Comparison of ENCODE assay signal across 8 cellular contexts in genomic region chr1:150696995-150697927, GRCh38. TPM values are rescaled to one million over a fixed set of nuclear protein-coding genes. Genes with fewer than 3 reads are reported as not detected.
DNase-seq lines count a peak whose midpoint lies in the region; ATAC-seq and TF ChIP-seq lines count a peak whose summit lies in the region.

TSS of gene GOLPH3L (minus strand) at chr1:150697154. CDS start at chr1:150694838, 2,316 bp downstream.

- POLR2A ChIA-PET in naive thymus-derived CD4-positive, alpha-beta T cell (lab: Charles Lee) = interaction anchor here (0.6 to 2.8 kb wide), 14 partner anchors 11 to 810 kb away, joined by 3 to 14 read pairs (median 6); partner anchors contain the start of genes CTSS, ECM1, ENSA and MCL1

- H3K27me3 ChIP-seq in GM23248 (replicated peaks; ENCODE audit: insufficient read depth) (no peaks in the 10 kb centered on the region), fibroblast of lung (ENCODE audit: control insufficient read depth, insufficient read depth, low read length) (no peaks in the 10 kb centered on the region)
- no peaks in the 10 kb centered on the region for H3K27me3 ChIP-seq in naive thymus-derived CD4-positive, alpha-beta T cell (ENCODE audit: control insufficient read depth in 2 of 2, insufficient read depth in 2 of 2, low read length in 2 of 2)

- peaks cover 19% of the 10 kb centered on the region for H3K36me3 Mint-ChIP-seq in activated T-helper 1 cell treated with anti-CD3 and anti-CD28 coated beads, Interleukin-12 subunit alpha, Interleukin-12 subunit beta, Interleukin-2, Interleukin-4 antibody, amounts not matched to agents 30 ng/mL and 10 ng/mL and 1 ng/mL, durations not matched to agents 14 hours and 24 hours and 36 hours (ENCODE audit: low read depth)
- peaks cover 0 to 16% (median 8%) of the 10 kb centered on the region in 5 donors for H3K36me3 Mint-ChIP-seq in naive thymus-derived CD4-positive, alpha-beta T cell
- H3K36me3 Mint-ChIP-seq in stimulated activated naive B cell treated with anti-CD40 and anti-IgM and Interleukin-4, amounts not matched to agents 10 μg/mL and 1 μg/mL and 100 μg/mL, for 72 hours = peaks cover 3 to 12% of the 10 kb centered on the region in 2 donors

- peak within 1 kb of the TSS; percentile 91 for H3K4me3 Mint-ChIP-seq in activated T-helper 1 cell treated with anti-CD3 and anti-CD28 coated beads, Interleukin-12 subunit alpha, Interleukin-12 subunit beta, Interleukin-2, Interleukin-4 antibody, amounts not matched to agents 30 ng/mL and 10 ng/mL and 1 ng/mL, durations not matched to agents 14 hours and 24 hours and 36 hours
- H3K4me3 Mint-ChIP-seq in naive thymus-derived CD4-positive, alpha-beta T cell = peak within 1 kb of the TSS; percentile 91 to 100 (median 98)
- H3K4me3 Mint-ChIP-seq in stimulated activated naive B cell treated with anti-CD40 and anti-IgM and Interleukin-4, amounts not matched to agents 10 μg/mL and 1 μg/mL and 100 μg/mL, for 72 hours = peak within 1 kb of the TSS; percentile 91 to 96

- 0 to 1% methylated on average over 18 of the region's 18 CpGs for WGBS in GM23248 (ENCODE audit: low coverage in 1 of 2, low lambda C conversion rate in 2 of 2, missing lambda C conversion rate in 2 of 2), 2 experiments

- in situ Hi-C loops in GM23248 (cut with MboI) = no loop called here

- DNase-seq in DMS79 (lab: John Stamatoyannopoulos, UW) (peak; percentile 99), GM23248 (peak; percentile 98), Kasumi-1 (lab: John Stamatoyannopoulos, UW) (peak; percentile 99), RPMI7951 (ENCODE audit: low read depth) (peak; percentile 98), fibroblast of lung (ENCODE audit: low read depth in 2 of 2) (peak; percentile 98 to 99)
- peak; percentile 89 for DNase-seq in activated T-helper 1 cell treated with anti-CD3 and anti-CD28 coated beads, Interleukin-12 subunit alpha, Interleukin-12 subunit beta, Interleukin-2, Interleukin-4 antibody, amounts not matched to agents 30 ng/mL and 10 ng/mL and 1 ng/mL, durations not matched to agents 14 hours and 24 hours and 36 hours (ENCODE audit: low spot score)
- peak; percentile 46 to 95 (median 92) for DNase-seq in naive thymus-derived CD4-positive, alpha-beta T cell
- peak; percentile 93 for DNase-seq in stimulated activated naive B cell treated with anti-CD40 and anti-IgM and Interleukin-4, amounts not matched to agents 10 μg/mL and 1 μg/mL and 100 μg/mL, for 72 hours

- H3K9me3 ChIP-seq in GM23248 (ENCODE audit: low read depth) = no peaks in the 10 kb centered on the region
- H3K9me3 ChIP-seq in fibroblast of lung (ENCODE audit: control insufficient read depth, insufficient read depth, low read depth, low read length) = no peaks in the 10 kb centered on the region
- no peaks in the 10 kb centered on the region for H3K9me3 ChIP-seq in naive thymus-derived CD4-positive, alpha-beta T cell (ENCODE audit: control insufficient read depth in 2 of 3, low read length in 3 of 3)

- H3K9me3 Mint-ChIP-seq in activated T-helper 1 cell treated with anti-CD3 and anti-CD28 coated beads, Interleukin-12 subunit alpha, Interleukin-12 subunit beta, Interleukin-2, Interleukin-4 antibody, amounts not matched to agents 30 ng/mL and 10 ng/mL and 1 ng/mL, durations not matched to agents 14 hours and 24 hours and 36 hours = no peaks in the 10 kb centered on the region
- H3K9me3 Mint-ChIP-seq in naive thymus-derived CD4-positive, alpha-beta T cell = peaks cover 0 to 2% (median 0%) of the 10 kb centered on the region in 11 donors
- no peaks in the 10 kb centered on the region for H3K9me3 Mint-ChIP-seq in stimulated activated naive B cell treated with anti-CD40 and anti-IgM and Interleukin-4, amounts not matched to agents 10 μg/mL and 1 μg/mL and 100 μg/mL, for 72 hours

- peak within 1 kb of the TSS; percentile 96 for H3K4me2 ChIP-seq in GM23248 (ENCODE audit: unreplicated experiment)
- H3K4me2 ChIP-seq in fibroblast of lung (ENCODE audit: extremely low read depth, insufficient read depth, low read length) = peak within 1 kb of the TSS; percentile 93

- peaks cover 5% of the 10 kb centered on the region; the same call in 1 of the 2 replicates for H3K4me1 ChIP-seq in GM23248 (ENCODE audit: insufficient read depth)
- no peaks in the 10 kb centered on the region for H3K4me1 ChIP-seq in fibroblast of lung (ENCODE audit: control insufficient read depth, extremely low read depth, insufficient read depth, low read length)
- peaks cover 4 to 11% of the 10 kb centered on the region in 2 donors for H3K4me1 ChIP-seq in naive thymus-derived CD4-positive, alpha-beta T cell (ENCODE audit: control insufficient read depth in 2 of 2, insufficient read depth in 2 of 2, low read length in 2 of 2)

- peak within 1 kb of the TSS; percentile 52 for H3K27ac ChIP-seq in GM23248
- peak within 1 kb of the TSS; percentile 56 for H3K27ac ChIP-seq in fibroblast of lung (ENCODE audit: insufficient read depth, low read length)
- peak within 1 kb of the TSS; percentile 82 for H3K27ac ChIP-seq in naive thymus-derived CD4-positive, alpha-beta T cell (ENCODE audit: low read depth, low read length)

- TF ChIP-seq CTCF in fibroblast of lung (conservative IDR thresholded peaks at IDR 0.05 in 1 of 2, IDR thresholded peaks at IDR 0.05 in 1 of 2; ENCODE audit: low read depth in 1 of 2, low read length in 2 of 2) = peak; percentile 8 to 29

- H3K27me3 Mint-ChIP-seq in activated T-helper 1 cell treated with anti-CD3 and anti-CD28 coated beads, Interleukin-12 subunit alpha, Interleukin-12 subunit beta, Interleukin-2, Interleukin-4 antibody, amounts not matched to agents 30 ng/mL and 10 ng/mL and 1 ng/mL, durations not matched to agents 14 hours and 24 hours and 36 hours (ENCODE audit: insufficient read depth) = peaks cover 12% of the 10 kb centered on the region
- peaks cover 0 to 16% (median 0%) of the 10 kb centered on the region in 5 donors for H3K27me3 Mint-ChIP-seq in naive thymus-derived CD4-positive, alpha-beta T cell
- no peaks in the 10 kb centered on the region for H3K27me3 Mint-ChIP-seq in stimulated activated naive B cell treated with anti-CD40 and anti-IgM and Interleukin-4, amounts not matched to agents 10 μg/mL and 1 μg/mL and 100 μg/mL, for 72 hours

- H4K20me1 ChIP-seq in GM23248 (ENCODE audit: insufficient read depth) = no peaks in the 10 kb centered on the region
- no peaks in the 10 kb centered on the region for H4K20me1 ChIP-seq in fibroblast of lung (ENCODE audit: control insufficient read depth, extremely low read depth, insufficient read depth, low read length)

- CTCF ChIA-PET in naive thymus-derived CD4-positive, alpha-beta T cell (lab: Charles Lee) = interaction anchor here (1.2 to 2.1 kb wide), 4 partner anchors 11 to 225 kb away, joined by 3 to 5 read pairs (median 4); no protein-coding TSS in a partner anchor

- intact Hi-C loops in activated T-helper 1 cell treated with anti-CD3 and anti-CD28 coated beads, Interleukin-12 subunit alpha, Interleukin-12 subunit beta, Interleukin-2, Interleukin-4 antibody, amounts not matched to agents 30 ng/mL and 10 ng/mL and 1 ng/mL, durations not matched to agents 14 hours and 24 hours and 36 hours (cut with micrococcal nuclease) = loop anchor here (1.0 to 2.0 kb wide), 7 partner anchors 11 to 282 kb away; partner anchors contain the start of genes ARNT, CTSS, ENSA and SETDB1
- intact Hi-C loops in naive thymus-derived CD4-positive, alpha-beta T cell (cut with micrococcal nuclease) = loop anchor here (1.0 to 10.0 kb wide), 17 partner anchors 68 to 460 kb away; partner anchors contain the start of genes ARNT (in 2 of the 2), CTSS (in 2 of the 2), ENSA (in 2 of the 2) and SETDB1 (in 2 of the 2)

- H2AFZ ChIP-seq in GM23248 = peak within 1 kb of the TSS; percentile 98
- H2AFZ ChIP-seq in fibroblast of lung (ENCODE audit: low read length) = peak within 1 kb of the TSS; percentile 94

- H3K36me3 ChIP-seq in GM23248 (ENCODE audit: low read depth) = peaks cover 20% of the 10 kb centered on the region; the same call in 1 of the 2 replicates
- H3K36me3 ChIP-seq in fibroblast of lung (ENCODE audit: control insufficient read depth, insufficient read depth, low read length) = no peaks in the 10 kb centered on the region
- H3K36me3 ChIP-seq in naive thymus-derived CD4-positive, alpha-beta T cell (ENCODE audit: control insufficient read depth in 2 of 3, insufficient read depth in 3 of 3, low read length in 3 of 3) = peaks cover 0 to 8% (median 0%) of the 10 kb centered on the region in 3 experiments

- H3F3A ChIP-seq in GM23248 (ENCODE audit: insufficient read depth) = no peaks in the 10 kb centered on the region

- peak within 1 kb of the TSS; percentile 89 for H3K4me3 ChIP-seq in GM23248
- peak within 1 kb of the TSS; percentile 64 to 88 (median 80) for H3K4me3 ChIP-seq in fibroblast of lung (replicated peaks in 1 of 4; ENCODE audit: control extremely low read depth in 1 of 4, insufficient read depth in 1 of 4, low read depth in 3 of 4, low read length in 4 of 4)
- H3K4me3 ChIP-seq in naive thymus-derived CD4-positive, alpha-beta T cell (ENCODE audit: low read length) = peak within 1 kb of the TSS; percentile 73

- H3K27ac Mint-ChIP-seq in activated T-helper 1 cell treated with anti-CD3 and anti-CD28 coated beads, Interleukin-12 subunit alpha, Interleukin-12 subunit beta, Interleukin-2, Interleukin-4 antibody, amounts not matched to agents 30 ng/mL and 10 ng/mL and 1 ng/mL, durations not matched to agents 14 hours and 24 hours and 36 hours = peak within 1 kb of the TSS; percentile 85
- H3K27ac Mint-ChIP-seq in naive thymus-derived CD4-positive, alpha-beta T cell = peak within 1 kb of the TSS; percentile 81 to 99 (median 95)
- H3K27ac Mint-ChIP-seq in stimulated activated naive B cell treated with anti-CD40 and anti-IgM and Interleukin-4, amounts not matched to agents 10 μg/mL and 1 μg/mL and 100 μg/mL, for 72 hours = peak within 1 kb of the TSS; percentile 92

- peak within 1 kb of the TSS; percentile 87 for H3K9ac ChIP-seq in GM23248
- peak within 1 kb of the TSS; percentile 29 for H3K9ac ChIP-seq in fibroblast of lung (ENCODE audit: insufficient read depth, low read length)

- H3K4me1 Mint-ChIP-seq in activated T-helper 1 cell treated with anti-CD3 and anti-CD28 coated beads, Interleukin-12 subunit alpha, Interleukin-12 subunit beta, Interleukin-2, Interleukin-4 antibody, amounts not matched to agents 30 ng/mL and 10 ng/mL and 1 ng/mL, durations not matched to agents 14 hours and 24 hours and 36 hours (ENCODE audit: low read depth) = peaks cover 33% of the 10 kb centered on the region
- peaks cover 13 to 49% (median 42%) of the 10 kb centered on the region in 7 donors for H3K4me1 Mint-ChIP-seq in naive thymus-derived CD4-positive, alpha-beta T cell
- H3K4me1 Mint-ChIP-seq in stimulated activated naive B cell treated with anti-CD40 and anti-IgM and Interleukin-4, amounts not matched to agents 10 μg/mL and 1 μg/mL and 100 μg/mL, for 72 hours = peaks cover 8 to 29% of the 10 kb centered on the region in 2 donors

- ATAC-seq in naive thymus-derived CD4-positive, alpha-beta T cell = peak; percentile 100
- peak; percentile 100 for ATAC-seq in stimulated activated naive B cell treated with anti-CD40 and anti-IgM and Interleukin-4, amounts not matched to agents 10 μg/mL and 1 μg/mL and 100 μg/mL, for 72 hours (replicated peaks)

- H3K79me2 ChIP-seq in GM23248 (ENCODE audit: insufficient read depth) = peaks cover 31% of the 10 kb centered on the region
- H3K79me2 ChIP-seq in fibroblast of lung (ENCODE audit: control insufficient read depth, insufficient read depth, low read length) = peaks cover 4% of the 10 kb centered on the region

- H3K9me2 ChIP-seq in GM23248 (ENCODE audit: insufficient read depth) = no peaks in the 10 kb centered on the region

RNA-seq across cellular contexts. Expression of gene GOLPH3L, which starts in this region (rescaled TPM):
- 8.6 and 8.8 TPM in 2 replicates for total RNA-seq in GM23248 (2014; rRNA removed; shearing (Covaris generic))
- polyA plus RNA-seq in GM23248 (2016; fragmentation: Nextera tagmentation; extraction: Ambion mirVana) = 23.2 and 23.9 TPM in 2 replicates
- total RNA-seq in RPMI7951 (2014; rRNA removed; shearing (Covaris generic)) = 9.3 and 9.4 TPM in 2 replicates
- 19.1 and 20.5 TPM in 2 replicates for total RNA-seq in activated T-helper 1 cell treated with anti-CD3 and anti-CD28 coated beads, Interleukin-12 subunit alpha, Interleukin-12 subunit beta, Interleukin-2, Interleukin-4 antibody, amounts not matched to agents 30 ng/mL and 10 ng/mL and 1 ng/mL, durations not matched to agents 14 hours and 24 hours and 36 hours
- 10.3 and 11.1 TPM in 2 replicates for total RNA-seq in fibroblast of lung
- polyA plus RNA-seq in fibroblast of lung = 23.1 and 28.7 TPM in 2 replicates
- polyA plus RNA-seq in fibroblast of lung (2012) = 16.9 and 23.2 TPM in 2 replicates
- 7.2 and 8.1 TPM in 2 replicates for polyA minus RNA-seq in fibroblast of lung (ENCODE audit: low replicate concordance)
- total RNA-seq in naive thymus-derived CD4-positive, alpha-beta T cell = 10 to 100 TPM in 4 of 5 experiments, 1 to 10 TPM in 1; 8.7 to 32.1 (median 23.6) TPM
- polyA plus RNA-seq in naive thymus-derived CD4-positive, alpha-beta T cell = 10 to 100 TPM; 18.3 to 29.2 TPM

Comparison
In these comparisons a context has a peak if more than half of its experiments do, and no peak if none do; other contexts are left out.
1. Peak in every context shown above with its lines: DNase-seq, ATAC-seq, H3K4me3 ChIP-seq and H3K27ac ChIP-seq.